1 cellular context compared by ENCODE assay signal in genomic region chr19:45901912-45902650, GRCh38.
TF ChIP-seq lines count a peak whose summit lies in the region.

MYPOP (minus strand) TSS chr19:45902613; CDS start chr19:45901773, 840 bp downstream.

TF ChIP-seq in HepG2, 621 proteins besides CTCF, POLR2A, EP300 and RAD21 (continued from another document and continues in another):
- TF ChIP-seq, protein P1, sequence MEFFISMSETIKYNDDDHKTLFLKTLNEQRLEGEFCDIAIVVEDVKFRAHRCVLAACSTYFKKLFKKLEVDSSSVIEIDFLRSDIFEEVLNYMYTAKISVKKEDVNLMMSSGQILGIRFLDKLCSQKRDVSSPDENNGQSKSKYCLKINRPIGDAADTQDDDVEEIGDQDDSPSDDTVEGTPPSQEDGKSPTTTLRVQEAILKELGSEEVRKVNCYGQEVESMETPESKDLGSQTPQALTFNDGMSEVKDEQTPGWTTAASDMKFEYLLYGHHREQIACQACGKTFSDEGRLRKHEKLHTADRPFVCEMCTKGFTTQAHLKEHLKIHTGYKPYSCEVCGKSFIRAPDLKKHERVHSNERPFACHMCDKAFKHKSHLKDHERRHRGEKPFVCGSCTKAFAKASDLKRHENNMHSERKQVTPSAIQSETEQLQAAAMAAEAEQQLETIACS (CRISPR knock-in tag; IDR thresholded peaks at IDR 0.05): no peak
- TF ChIP-seq ZNF34 (CRISPR knock-in tag; IDR thresholded peaks at IDR 0.05; ENCODE audit: borderline replicate concordance) (no peak), ZNF615 (CRISPR knock-in tag; IDR thresholded peaks at IDR 0.05; ENCODE audit: borderline replicate concordance) (0 out of 2 replicates have a peak, but pooled peaks have one; percentile 36), TFAP4 (IDR thresholded peaks at IDR 0.05; ENCODE audit: borderline replicate concordance, low read depth) (no peak), KMT2A (CRISPR knock-in tag; IDR thresholded peaks at IDR 0.05) (0 out of 2 replicates have a peak, but pooled peaks have one; percentile 8), ZXDC (CRISPR knock-in tag; IDR thresholded peaks at IDR 0.05) (no peak), NAIF1 (CRISPR knock-in tag; IDR thresholded peaks at IDR 0.05; ENCODE audit: borderline replicate concordance) (0 out of 2 replicates have a peak, but pooled peaks have one; percentile 39), DR1 (CRISPR knock-in tag; IDR thresholded peaks at IDR 0.05) (no peak), ZNF564 (CRISPR knock-in tag; IDR thresholded peaks at IDR 0.05) (peak; percentile 69; the same call in 1 of the 2 replicates), ZBTB37 (CRISPR knock-in tag; IDR thresholded peaks at IDR 0.05) (0 out of 2 replicates have a peak, but pooled peaks have one; percentile 38), ZNF317 (CRISPR knock-in tag; IDR thresholded peaks at IDR 0.05) (peak; percentile 29; the same call in 1 of the 2 replicates), NFYC (CRISPR knock-in tag; IDR thresholded peaks at IDR 0.05) (no peak), CHD4 (IDR thresholded peaks at IDR 0.05; ENCODE audit: borderline replicate concordance, low read length) (peak; percentile 38; the same call in 1 of the 2 replicates), DZIP1 (CRISPR knock-in tag; IDR thresholded peaks at IDR 0.05) (0 out of 2 replicates have a peak, but pooled peaks have one; percentile 26), TAF1 (CRISPR knock-in tag; IDR thresholded peaks at IDR 0.05) (peak; percentile 36; the same call in 1 of the 2 replicates), FOXA3 (CRISPR knock-in tag; IDR thresholded peaks at IDR 0.05) (no peak), RELA (CRISPR knock-in tag; IDR thresholded peaks at IDR 0.05) (no peak), MBNL3 (CRISPR knock-in tag; conservative IDR thresholded peaks at IDR 0.05) (no peak), ZNF546 (CRISPR knock-in tag; conservative IDR thresholded peaks at IDR 0.05) (no peak), ASH2L (IDR thresholded peaks at IDR 0.05; ENCODE audit: insufficient read length, low read depth, low read length) (peak; percentile 61), PITX1 (CRISPR knock-in tag; IDR thresholded peaks at IDR 0.05) (0 out of 2 replicates have a peak, but pooled peaks have one; percentile 11), PTBP1 (IDR thresholded peaks at IDR 0.05; ENCODE audit: low read depth, low read length, poor library complexity, severe bottlenecking) (no peak), SATB2 (CRISPR knock-in tag; IDR thresholded peaks at IDR 0.05) (no peak), SOX6 (IDR thresholded peaks at IDR 0.05) (no peak), SOX6 (CRISPR knock-in tag; IDR thresholded peaks at IDR 0.05) (peak; percentile 11; the same call in 1 of the 2 replicates), SAP130 (CRISPR knock-in tag; IDR thresholded peaks at IDR 0.05; ENCODE audit: low read depth) (peak; percentile 17), ZNF281 (CRISPR knock-in tag; IDR thresholded peaks at IDR 0.05; ENCODE audit: borderline replicate concordance) (0 out of 2 replicates have a peak, but pooled peaks have one; percentile 13), EZH2 (conservative IDR thresholded peaks at IDR 0.05; ENCODE audit: low read depth, low read length) (no peak), MAFF (IDR thresholded peaks at IDR 0.05; ENCODE audit: low read depth, low read length) (no peak), ZNF441 (CRISPR knock-in tag; IDR thresholded peaks at IDR 0.05; ENCODE audit: borderline replicate concordance) (0 out of 2 replicates have a peak, but pooled peaks have one; percentile 33), ZNF282 (IDR thresholded peaks at IDR 0.05; ENCODE audit: partially characterized antibody) (no peak), FOXA1 (IDR thresholded peaks at IDR 0.05) (no peak), FOXA1 (CRISPR knock-in tag; IDR thresholded peaks at IDR 0.05) (no peak), ZFP36 (IDR thresholded peaks at IDR 0.05; ENCODE audit: borderline replicate concordance, low read depth, low read length, partially characterized antibody) (no peak)
- TF ChIP-seq, protein P2, sequence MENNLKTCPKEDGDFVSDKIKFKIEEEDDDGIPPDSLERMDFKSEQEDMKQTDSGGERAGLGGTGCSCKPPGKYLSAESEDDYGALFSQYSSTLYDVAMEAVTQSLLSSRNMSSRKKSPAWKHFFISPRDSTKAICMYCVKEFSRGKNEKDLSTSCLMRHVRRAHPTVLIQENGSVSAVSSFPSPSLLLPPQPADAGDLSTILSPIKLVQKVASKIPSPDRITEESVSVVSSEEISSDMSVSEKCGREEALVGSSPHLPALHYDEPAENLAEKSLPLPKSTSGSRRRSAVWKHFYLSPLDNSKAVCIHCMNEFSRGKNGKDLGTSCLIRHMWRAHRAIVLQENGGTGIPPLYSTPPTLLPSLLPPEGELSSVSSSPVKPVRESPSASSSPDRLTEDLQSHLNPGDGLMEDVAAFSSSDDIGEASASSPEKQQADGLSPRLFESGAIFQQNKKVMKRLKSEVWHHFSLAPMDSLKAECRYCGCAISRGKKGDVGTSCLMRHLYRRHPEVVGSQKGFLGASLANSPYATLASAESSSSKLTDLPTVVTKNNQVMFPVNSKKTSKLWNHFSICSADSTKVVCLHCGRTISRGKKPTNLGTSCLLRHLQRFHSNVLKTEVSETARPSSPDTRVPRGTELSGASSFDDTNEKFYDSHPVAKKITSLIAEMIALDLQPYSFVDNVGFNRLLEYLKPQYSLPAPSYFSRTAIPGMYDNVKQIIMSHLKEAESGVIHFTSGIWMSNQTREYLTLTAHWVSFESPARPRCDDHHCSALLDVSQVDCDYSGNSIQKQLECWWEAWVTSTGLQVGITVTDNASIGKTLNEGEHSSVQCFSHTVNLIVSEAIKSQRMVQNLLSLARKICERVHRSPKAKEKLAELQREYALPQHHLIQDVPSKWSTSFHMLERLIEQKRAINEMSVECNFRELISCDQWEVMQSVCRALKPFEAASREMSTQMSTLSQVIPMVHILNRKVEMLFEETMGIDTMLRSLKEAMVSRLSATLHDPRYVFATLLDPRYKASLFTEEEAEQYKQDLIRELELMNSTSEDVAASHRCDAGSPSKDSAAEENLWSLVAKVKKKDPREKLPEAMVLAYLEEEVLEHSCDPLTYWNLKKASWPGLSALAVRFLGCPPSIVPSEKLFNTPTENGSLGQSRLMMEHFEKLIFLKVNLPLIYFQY (CRISPR knock-in tag; IDR thresholded peaks at IDR 0.05; ENCODE audit: borderline replicate concordance): no peak
- TF ChIP-seq, protein P3, sequence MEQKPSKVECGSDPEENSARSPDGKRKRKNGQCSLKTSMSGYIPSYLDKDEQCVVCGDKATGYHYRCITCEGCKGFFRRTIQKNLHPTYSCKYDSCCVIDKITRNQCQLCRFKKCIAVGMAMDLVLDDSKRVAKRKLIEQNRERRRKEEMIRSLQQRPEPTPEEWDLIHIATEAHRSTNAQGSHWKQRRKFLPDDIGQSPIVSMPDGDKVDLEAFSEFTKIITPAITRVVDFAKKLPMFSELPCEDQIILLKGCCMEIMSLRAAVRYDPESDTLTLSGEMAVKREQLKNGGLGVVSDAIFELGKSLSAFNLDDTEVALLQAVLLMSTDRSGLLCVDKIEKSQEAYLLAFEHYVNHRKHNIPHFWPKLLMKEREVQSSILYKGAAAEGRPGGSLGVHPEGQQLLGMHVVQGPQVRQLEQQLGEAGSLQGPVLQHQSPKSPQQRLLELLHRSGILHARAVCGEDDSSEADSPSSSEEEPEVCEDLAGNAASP (CRISPR knock-in tag; IDR thresholded peaks at IDR 0.05; ENCODE audit: borderline replicate concordance): no peak
- TF ChIP-seq, protein P4, sequence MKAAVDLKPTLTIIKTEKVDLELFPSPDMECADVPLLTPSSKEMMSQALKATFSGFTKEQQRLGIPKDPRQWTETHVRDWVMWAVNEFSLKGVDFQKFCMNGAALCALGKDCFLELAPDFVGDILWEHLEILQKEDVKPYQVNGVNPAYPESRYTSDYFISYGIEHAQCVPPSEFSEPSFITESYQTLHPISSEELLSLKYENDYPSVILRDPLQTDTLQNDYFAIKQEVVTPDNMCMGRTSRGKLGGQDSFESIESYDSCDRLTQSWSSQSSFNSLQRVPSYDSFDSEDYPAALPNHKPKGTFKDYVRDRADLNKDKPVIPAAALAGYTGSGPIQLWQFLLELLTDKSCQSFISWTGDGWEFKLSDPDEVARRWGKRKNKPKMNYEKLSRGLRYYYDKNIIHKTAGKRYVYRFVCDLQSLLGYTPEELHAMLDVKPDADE (CRISPR knock-in tag; IDR thresholded peaks at IDR 0.05): no peak
- TF ChIP-seq, protein P5, sequence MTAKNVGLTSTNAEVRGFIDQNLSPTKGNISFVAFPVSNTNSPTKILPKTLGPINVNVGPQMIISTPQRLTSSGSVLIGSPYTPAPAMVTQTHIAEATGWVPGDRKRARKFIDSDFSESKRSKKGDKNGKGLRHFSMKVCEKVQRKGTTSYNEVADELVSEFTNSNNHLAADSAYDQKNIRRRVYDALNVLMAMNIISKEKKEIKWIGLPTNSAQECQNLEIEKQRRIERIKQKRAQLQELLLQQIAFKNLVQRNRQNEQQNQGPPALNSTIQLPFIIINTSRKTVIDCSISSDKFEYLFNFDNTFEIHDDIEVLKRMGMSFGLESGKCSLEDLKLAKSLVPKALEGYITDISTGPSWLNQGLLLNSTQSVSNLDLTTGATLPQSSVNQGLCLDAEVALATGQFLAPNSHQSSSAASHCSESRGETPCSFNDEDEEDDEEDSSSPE (CRISPR knock-in tag; IDR thresholded peaks at IDR 0.05): peak; percentile 45
- TF ChIP-seq, protein P6, sequence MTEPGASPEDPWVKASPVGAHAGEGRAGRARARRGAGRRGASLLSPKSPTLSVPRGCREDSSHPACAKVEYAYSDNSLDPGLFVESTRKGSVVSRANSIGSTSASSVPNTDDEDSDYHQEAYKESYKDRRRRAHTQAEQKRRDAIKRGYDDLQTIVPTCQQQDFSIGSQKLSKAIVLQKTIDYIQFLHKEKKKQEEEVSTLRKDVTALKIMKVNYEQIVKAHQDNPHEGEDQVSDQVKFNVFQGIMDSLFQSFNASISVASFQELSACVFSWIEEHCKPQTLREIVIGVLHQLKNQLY (CRISPR knock-in tag; IDR thresholded peaks at IDR 0.05): no peak
